23 cellular contexts compared by ENCODE assay signal in the genomic region with DNA sequence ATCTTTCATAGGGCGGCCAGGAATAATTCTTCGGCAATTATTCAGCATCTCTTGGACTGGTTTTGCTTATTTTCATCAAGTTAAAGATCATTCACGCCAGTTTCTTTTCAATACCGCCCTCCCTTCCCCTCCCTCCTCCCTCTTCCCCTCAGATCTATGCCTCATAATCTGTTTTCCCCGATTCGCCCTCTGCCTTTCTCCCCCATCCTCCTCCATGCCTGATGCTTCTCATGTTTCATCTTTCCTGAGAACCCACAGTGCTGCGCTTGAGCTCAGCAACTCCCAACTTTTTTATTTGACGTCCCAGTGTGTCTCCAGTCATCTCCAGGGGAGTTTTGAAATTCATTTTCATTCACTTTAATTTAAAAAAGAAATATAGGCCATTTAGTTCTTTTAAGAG.
"Had no signal": no experiment of that assay in that cellular context is flagged by ENCODE, and none has a peak within 500 bp of the region (broad histone marks: within the 10 kb centered on the region; RNA-seq: fewer than 3 reads in every experiment).

No MANE protein-coding gene starts in this region.

- H3K4me3 Mint-ChIP-seq: immature natural killer cell; natural killer cell treated with Interleukin-12 subunit alpha and Interleukin-12 subunit beta and Interleukin-15 and Interleukin-18, amount 100 ng/mL, for 72 hours; neural crest cell; stimulated activated memory B cell treated with anti-CD40 and anti-IgM and Interleukin-4, amounts not matched to agents 10 μg/mL and 1 μg/mL and 100 μg/mL, for 72 hours; type B pancreatic cell had no signal

- DNase-seq: dorsolateral prefrontal cortex; effector CD4-positive, alpha-beta T cell; hypothalamus; immature natural killer cell; islet precursor cell; kidney glomerular epithelial cell; left colon; left ventricle myocardium superior; lower lobe of right lung; posterior cingulate gyrus; psoas muscle; right cardiac atrium; spleen; stimulated activated CD4-positive, alpha-beta T cell treated with anti-CD3 and anti-CD28 coated beads, Interleukin-4, amount 100 ng/mL, for 4 hours; stimulated activated naive CD8-positive, alpha-beta T cell treated with anti-CD3 and anti-CD28 coated beads, Interleukin-15, Interleukin-2, amounts not matched to agents 100 U/mL and 50 U/mL, for 24 hours; substantia nigra; testis; tibial artery had no signal

- ATAC-seq: left colon; left ventricle myocardium superior; lower lobe of right lung; natural killer cell treated with Interleukin-12 subunit alpha and Interleukin-12 subunit beta and Interleukin-15 and Interleukin-18, amount 100 ng/mL, for 72 hours; psoas muscle; right cardiac atrium; stimulated activated memory B cell treated with anti-CD40 and anti-IgM and Interleukin-4, amounts not matched to agents 10 μg/mL and 1 μg/mL and 100 μg/mL, for 72 hours; stimulated activated naive CD8-positive, alpha-beta T cell treated with anti-CD3 and anti-CD28 coated beads, Interleukin-15, Interleukin-2, amounts not matched to agents 100 U/mL and 50 U/mL, for 24 hours had no signal

- H3K4me1 ChIP-seq: lower lobe of right lung, psoas muscle, spleen, testis, tibial artery had no signal

- H3K4me1 Mint-ChIP-seq: immature natural killer cell; neural crest cell; stimulated activated memory B cell treated with anti-CD40 and anti-IgM and Interleukin-4, amounts not matched to agents 10 μg/mL and 1 μg/mL and 100 μg/mL, for 72 hours had no signal

- H3K4me3 ChIP-seq: dorsolateral prefrontal cortex, lower lobe of right lung, psoas muscle, skin epidermis, spleen, testis, tibial artery had no signal

- H3K36me3 Mint-ChIP-seq: immature natural killer cell; natural killer cell treated with Interleukin-12 subunit alpha and Interleukin-12 subunit beta and Interleukin-15 and Interleukin-18, amount 100 ng/mL, for 72 hours; stimulated activated memory B cell treated with anti-CD40 and anti-IgM and Interleukin-4, amounts not matched to agents 10 μg/mL and 1 μg/mL and 100 μg/mL, for 72 hours; type B pancreatic cell had no signal

- H3K27me3 Mint-ChIP-seq: stimulated activated memory B cell treated with anti-CD40 and anti-IgM and Interleukin-4, amounts not matched to agents 10 μg/mL and 1 μg/mL and 100 μg/mL, for 72 hours had no signal

- H3K27ac Mint-ChIP-seq: immature natural killer cell; natural killer cell treated with Interleukin-12 subunit alpha and Interleukin-12 subunit beta and Interleukin-15 and Interleukin-18, amount 100 ng/mL, for 72 hours; stimulated activated memory B cell treated with anti-CD40 and anti-IgM and Interleukin-4, amounts not matched to agents 10 μg/mL and 1 μg/mL and 100 μg/mL, for 72 hours; type B pancreatic cell had no signal

- H3K9me3 ChIP-seq: lower lobe of right lung, psoas muscle, testis, tibial artery had no signal

- H3K36me3 ChIP-seq: lower lobe of right lung, spleen, tibial artery had no signal

- H3K27ac ChIP-seq: dorsolateral prefrontal cortex, lower lobe of right lung, psoas muscle, skin epidermis, spleen, testis, tibial artery had no signal

- H3K27me3 ChIP-seq: testis had no signal

- H3K9me3 Mint-ChIP-seq: neural crest cell, type B pancreatic cell had no signal
